9 cellular contexts compared by ENCODE assay signal in genomic region chr1:26317612-26318337, GRCh38. TPM values are rescaled to one million over a fixed set of nuclear protein-coding genes. Genes with fewer than 3 reads are reported as not detected.
DNase-seq lines count a peak whose midpoint lies in the region; ATAC-seq and TF ChIP-seq lines count a peak whose summit lies in the region.
"Had no signal": no experiment of that assay in that cellular context is flagged by ENCODE, and none has a peak within 500 bp of the region (broad histone marks: within the 10 kb centered on the region; RNA-seq: fewer than 3 reads in every experiment).

A gene with protein sequence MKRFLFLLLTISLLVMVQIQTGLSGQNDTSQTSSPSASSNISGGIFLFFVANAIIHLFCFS (plus strand): TSS chr1:26317958. CDS start chr1:26318018, 60 bp downstream.

- peak within 1 kb of the TSS; percentile 93 for H3K4me3 Mint-ChIP-seq in activated CD8-positive, alpha-beta T cell treated with anti-CD3 and anti-CD28 coated beads for 36 hours

- H3K27me3 Mint-ChIP-seq in activated CD8-positive, alpha-beta T cell treated with anti-CD3 and anti-CD28 coated beads for 36 hours, result no peaks in the 10 kb centered on the region

- peak within 1 kb of the TSS; percentile 89 for H3K27ac Mint-ChIP-seq in activated CD8-positive, alpha-beta T cell treated with anti-CD3 and anti-CD28 coated beads for 36 hours

- peak; percentile 55 for ATAC-seq in HG03280 (IDR thresholded peaks at IDR 0.05; ENCODE audit: unreplicated experiment)
- ATAC-seq in activated CD8-positive, alpha-beta T cell treated with anti-CD3 and anti-CD28 coated beads for 36 hours, result peak; percentile 79
- ATAC-seq in left colon, result no peak
- ATAC-seq in stimulated activated naive CD8-positive, alpha-beta T cell treated with anti-CD3 and anti-CD28 coated beads, Interleukin-15, Interleukin-2, amounts not matched to agents 100 U/mL and 50 U/mL, for 24 hours, result peak; percentile 63
- ATAC-seq in GM19452 (IDR thresholded peaks at IDR 0.05; ENCODE audit: unreplicated experiment), result no peak

- POLR2A ChIA-PET in activated CD8-positive, alpha-beta T cell treated with anti-CD3 and anti-CD28 coated beads for 36 hours (lab: Charles Lee), result interaction anchor here (1.2 to 11.3 kb wide), 5 partner anchors 11 to 163 kb away, joined by 4 to 284 read pairs (median 4); partner anchors contain the start of genes SH3BGRL3 and UBXN11

- peaks cover 38% of the 10 kb centered on the region for H3K36me3 Mint-ChIP-seq in activated CD8-positive, alpha-beta T cell treated with anti-CD3 and anti-CD28 coated beads for 36 hours (ENCODE audit: low read depth)

- DNase-seq in GM12864 (ENCODE audit: low read depth) (peak; percentile 87), left colon (peak; percentile 35 to 43), 8988T (no peak), cerebellar nuclear complex (lab: John Stamatoyannopoulos, UW) (no peak)
- peak; percentile 91 for DNase-seq in activated CD8-positive, alpha-beta T cell treated with anti-CD3 and anti-CD28 coated beads for 36 hours
- DNase-seq in stimulated activated naive CD8-positive, alpha-beta T cell treated with anti-CD3 and anti-CD28 coated beads, Interleukin-15, Interleukin-2, amounts not matched to agents 100 U/mL and 50 U/mL, for 24 hours, result peak; percentile 75

- no peaks in the 10 kb centered on the region for H3K9me3 Mint-ChIP-seq in activated CD8-positive, alpha-beta T cell treated with anti-CD3 and anti-CD28 coated beads for 36 hours

- peak within 1 kb of the TSS; percentile 60 for H3K4me3 ChIP-seq in GM12864 (ENCODE audit: low read depth, low read length)

- CTCF ChIA-PET in activated CD8-positive, alpha-beta T cell treated with anti-CD3 and anti-CD28 coated beads for 36 hours (lab: Charles Lee), result interaction anchor here (0.8 to 15.0 kb wide), 11 partner anchors 10 to 148 kb away, joined by 3 to 282 read pairs (median 8); partner anchors contain the start of genes CEP85, SH3BGRL3, UBXN11 and ZNF593

- TF ChIP-seq CTCF in GM12864 (IDR thresholded peaks at IDR 0.05; ENCODE audit: low read depth, low read length, missing control alignments), result no peak
- TF ChIP-seq CTCF in activated CD8-positive, alpha-beta T cell treated with anti-CD3 and anti-CD28 coated beads for 36 hours (IDR thresholded peaks at IDR 0.05), result no peak

- intact Hi-C loops in activated CD8-positive, alpha-beta T cell treated with anti-CD3 and anti-CD28 coated beads for 36 hours (cut with micrococcal nuclease), result loop anchor here (5.0 kb wide), 1 partner anchor 55 kb away; the partner anchor contains the start of gene ZNF683
- intact Hi-C loops in left colon (cut with DNase I, micrococcal nuclease), result no loop called here

- H3K4me1 Mint-ChIP-seq in activated CD8-positive, alpha-beta T cell treated with anti-CD3 and anti-CD28 coated beads for 36 hours (ENCODE audit: low read depth), result peaks cover 62% of the 10 kb centered on the region

RNA-seq across cellular contexts. Expression of the gene that starts here (rescaled TPM):
- 100 to 1,000 TPM; 324 to 344 TPM for total RNA-seq in activated CD8-positive, alpha-beta T cell treated with anti-CD3 and anti-CD28 coated beads for 36 hours
- 10 to 100 TPM in 1 of 2 donors, 1 to 10 TPM in 1; 5.7 to 12.9 TPM for total RNA-seq in left colon
- total RNA-seq: fibroblast of lung had no signal

Comparison
In these comparisons a context has a peak if more than half of its experiments do, and no peak if none do; other contexts are left out.
1. RNA of the gene that starts here (total RNA-seq): 324 to 344 TPM in activated CD8-positive, alpha-beta T cell treated with anti-CD3 and anti-CD28 coated beads for 36 hours; 5.7 to 12.9 TPM in left colon; every median in the first group is over 10 times any median in the second.
2. DNase-seq: peak in GM12864 (single experiment), activated CD8-positive, alpha-beta T cell treated with anti-CD3 and anti-CD28 coated beads for 36 hours (single experiment), left colon (2 of 2) and stimulated activated naive CD8-positive, alpha-beta T cell treated with anti-CD3 and anti-CD28 coated beads, Interleukin-15, Interleukin-2, amounts not matched to agents 100 U/mL and 50 U/mL, for 24 hours (single experiment); none in 8988T (single experiment) and cerebellar nuclear complex (0 of 2).
3. ATAC-seq: peak in HG03280 (single experiment), activated CD8-positive, alpha-beta T cell treated with anti-CD3 and anti-CD28 coated beads for 36 hours (single experiment) and stimulated activated naive CD8-positive, alpha-beta T cell treated with anti-CD3 and anti-CD28 coated beads, Interleukin-15, Interleukin-2, amounts not matched to agents 100 U/mL and 50 U/mL, for 24 hours (single experiment); none in left colon (single experiment) and GM19452 (single experiment).